In the genomic region with DNA sequence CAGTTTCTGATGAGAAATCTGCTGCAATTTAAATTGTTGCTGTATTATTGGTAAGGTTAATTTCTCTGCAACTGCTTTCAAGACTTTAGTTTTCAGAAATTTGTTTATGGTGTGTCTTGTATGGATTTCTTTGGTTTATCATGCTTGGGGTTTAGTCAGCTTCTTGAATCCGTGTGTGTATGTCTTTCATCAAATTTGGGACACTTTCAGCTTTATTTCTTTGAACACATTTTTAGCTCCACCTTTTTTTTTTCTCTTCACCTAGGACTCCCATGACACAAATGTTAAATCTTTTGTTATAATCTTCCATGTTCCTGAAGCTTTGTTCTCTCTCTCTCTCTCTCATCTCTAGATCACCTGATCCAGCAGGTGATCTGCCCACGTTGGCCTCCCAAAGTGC, we compare ENCODE assay signal across 11 cellular contexts. TPM values are rescaled to one million over a fixed set of nuclear protein-coding genes. Genes with fewer than 3 reads are reported as not detected.
"Had no signal": no experiment of that assay in that cellular context is flagged by ENCODE, and none has a peak within 500 bp of the region (broad histone marks: within the 10 kb centered on the region; RNA-seq: fewer than 3 reads in every experiment).

No MANE protein-coding gene starts in this region.

- ATAC-seq: HCT116, HepG2 had no signal

- DNase-seq: GM23248, GOT3, H7, KBM-7 had no signal

- H3K4me3 ChIP-seq: GM23248, HAP-1 had no signal

- H3K9me3 ChIP-seq: HAP-1 had no signal

- H3K4me3 Mint-ChIP-seq: IgD-negative memory B cell had no signal

- H3K27ac ChIP-seq: GM23248, HL-60 had no signal

- H3K27me3 Mint-ChIP-seq: IgD-negative memory B cell had no signal

- H3K4me1 ChIP-seq: HAP-1 had no signal

- H3K36me3 ChIP-seq: HAP-1 had no signal

RNA-seq across cellular contexts. Expression of a gene that starts 13.4 kb away (rescaled TPM):
- total RNA-seq: GM23248, H4, H7, HepG2, HT1080 had no signal
